Comparison of ENCODE assay signal across 17 cellular contexts in genomic region chr14:50351016-50351415, GRCh38. TPM values are rescaled to one million over a fixed set of nuclear protein-coding genes. Genes with fewer than 3 reads are reported as not detected.
A peak's percentile ranks its signal among the peaks of the same experiment; 100 is the strongest.
DNase-seq lines count a peak whose midpoint lies in the region; ATAC-seq and TF ChIP-seq lines count a peak whose summit lies in the region.
"Had no signal": no experiment of that assay in that cellular context is flagged by ENCODE, and none has a peak within 500 bp of the region (broad histone marks: within the 10 kb centered on the region; RNA-seq: fewer than 3 reads in every experiment).

No MANE protein-coding gene starts in this region.

- no peak for TF ChIP-seq CTCF in HFFc6 (IDR thresholded peaks at IDR 0.05)
- TF ChIP-seq CTCF in glutamatergic neuron (IDR thresholded peaks at IDR 0.05; ENCODE audit: partially characterized antibody, unreplicated experiment) = no peak

- H3K9me3 Mint-ChIP-seq in HFFc6 (no peaks in the 10 kb centered on the region), glutamatergic neuron (ENCODE audit: unreplicated experiment) (no peaks in the 10 kb centered on the region)
- H3K9me3 Mint-ChIP-seq: activated CD4-positive, alpha-beta T cell treated with anti-CD3 and anti-CD28 coated beads, Interleukin-2, amount 10 ng/mL, durations not matched to agents 7 days and 5 days; stimulated activated naive CD8-positive, alpha-beta T cell treated with anti-CD3 and anti-CD28 coated beads, Interleukin-15, Interleukin-2, amounts not matched to agents 100 ng/mL and 50 ng/mL, for 24 hours had no signal

- peaks cover 2% of the 10 kb centered on the region; the same call in 1 of the 2 replicates for H3K36me3 Mint-ChIP-seq in HFFc6 (ENCODE audit: low read depth)
- H3K36me3 Mint-ChIP-seq in glutamatergic neuron (ENCODE audit: unreplicated experiment) = no peaks in the 10 kb centered on the region

- H3K27me3 Mint-ChIP-seq in HFFc6 (ENCODE audit: insufficient read depth) (no peaks in the 10 kb centered on the region), glutamatergic neuron (ENCODE audit: unreplicated experiment) (no peaks in the 10 kb centered on the region)
- H3K27me3 Mint-ChIP-seq: activated CD4-positive, alpha-beta T cell treated with anti-CD3 and anti-CD28 coated beads, Interleukin-2, amount 10 ng/mL, durations not matched to agents 7 days and 5 days; stimulated activated naive CD8-positive, alpha-beta T cell treated with anti-CD3 and anti-CD28 coated beads, Interleukin-15, Interleukin-2, amounts not matched to agents 100 ng/mL and 50 ng/mL, for 24 hours had no signal

- H3K4me1 Mint-ChIP-seq in HFFc6 (ENCODE audit: low read depth) (peaks cover 58% of the 10 kb centered on the region), glutamatergic neuron (ENCODE audit: low read depth, unreplicated experiment) (peaks cover 7% of the 10 kb centered on the region)
- H3K4me1 Mint-ChIP-seq: activated CD4-positive, alpha-beta T cell treated with anti-CD3 and anti-CD28 coated beads, Interleukin-2, amount 10 ng/mL, durations not matched to agents 7 days and 5 days had no signal

- peak; percentile 48 for DNase-seq in AG08395 (ENCODE audit: low spot score)
- peak; percentile 17 for DNase-seq in HFFc6
- DNase-seq in amniotic epithelial cell (ENCODE audit: low read depth) = peak; percentile 65
- no peak for DNase-seq in glutamatergic neuron
- no peak for DNase-seq in NCI-H1417 treated with DMSO at 0.1 percent for 48 hours (lab: John Stamatoyannopoulos, UW)
- DNase-seq in NCI-H2171 (lab: John Stamatoyannopoulos, UW) = no peak
- DNase-seq: activated CD4-positive, alpha-beta T cell treated with anti-CD3 and anti-CD28 coated beads, Interleukin-2, amount 10 ng/mL, durations not matched to agents 7 days and 5 days; activated naive CD4-positive, alpha-beta T cell treated with anti-CD3 and anti-CD28 coated beads, Interleukin-2, amount 50 U/mL, for 16 hours; activated T-cell treated with anti-CD3 and anti-CD28 coated beads for 4 hours; DMS79 treated with DMSO at 0.1 percent for 48 hours; sigmoid colon; SK-N-SH; stimulated activated CD4-positive, alpha-beta T cell treated with anti-CD3 and anti-CD28 coated beads, Interleukin-1b, Interleukin-23, amount 100 ng/mL, for 48 hours; transverse colon had no signal

- no peak for ATAC-seq in HG02763 (IDR thresholded peaks at IDR 0.05; ENCODE audit: unreplicated experiment)
- ATAC-seq in HG03457 (IDR thresholded peaks at IDR 0.05; ENCODE audit: unreplicated experiment) = no peak

- peak overlapping the region; percentile 15; the same call in 1 of the 2 replicates for H3K27ac Mint-ChIP-seq in HFFc6
- peak overlapping the region; percentile 21 for H3K27ac Mint-ChIP-seq in glutamatergic neuron (ENCODE audit: unreplicated experiment)
- H3K27ac Mint-ChIP-seq: activated CD4-positive, alpha-beta T cell treated with anti-CD3 and anti-CD28 coated beads, Interleukin-2, amount 10 ng/mL, durations not matched to agents 7 days and 5 days; stimulated activated naive CD8-positive, alpha-beta T cell treated with anti-CD3 and anti-CD28 coated beads, Interleukin-15, Interleukin-2, amounts not matched to agents 100 ng/mL and 50 ng/mL, for 24 hours had no signal

- no peak overlapping the region; the same call in 1 of the 2 replicates for H3K4me3 Mint-ChIP-seq in HFFc6
- H3K4me3 Mint-ChIP-seq in glutamatergic neuron (ENCODE audit: unreplicated experiment) = no peak overlapping the region
- H3K4me3 Mint-ChIP-seq: activated CD4-positive, alpha-beta T cell treated with anti-CD3 and anti-CD28 coated beads, Interleukin-2, amount 10 ng/mL, durations not matched to agents 7 days and 5 days; stimulated activated naive CD8-positive, alpha-beta T cell treated with anti-CD3 and anti-CD28 coated beads, Interleukin-15, Interleukin-2, amounts not matched to agents 100 ng/mL and 50 ng/mL, for 24 hours had no signal

RNA-seq across cellular contexts. Expression of gene DMAC2L, which starts 38.9 kb away (rescaled TPM):
- 10 to 100 TPM; 10.6 to 14.5 (median 12.1) TPM for total RNA-seq in HFFc6 (2021; fragmentation: NEBNext Ultra II Directional; extraction: Animal tissue kit (Norgen Biotek cat#: 25700))
- 22.7 TPM for total RNA-seq in glutamatergic neuron (ENCODE audit: unreplicated experiment)

RNA-seq across cellular contexts. Expression of gene L2HGDH, which starts 39.0 kb away (rescaled TPM):
- 1 to 10 TPM; 3.1 to 5.2 (median 3.4) TPM for total RNA-seq in HFFc6 (2021; fragmentation: NEBNext Ultra II Directional; extraction: Animal tissue kit (Norgen Biotek cat#: 25700))
- 6.7 TPM for total RNA-seq in glutamatergic neuron (ENCODE audit: unreplicated experiment)

RNA-seq across cellular contexts. Expression of gene CDKL1, which starts 45.7 kb away (rescaled TPM):
- 1 to 10 TPM; 4.4 to 8.0 (median 6.2) TPM for total RNA-seq in HFFc6 (2021; fragmentation: NEBNext Ultra II Directional; extraction: Animal tissue kit (Norgen Biotek cat#: 25700))
- total RNA-seq in glutamatergic neuron (ENCODE audit: unreplicated experiment) = 3.4 TPM

Comparison
In these comparisons a context has a peak if more than half of its experiments do, and no peak if none do; other contexts are left out.
1. DNase-seq: peak in AG08395 (single experiment), HFFc6 (single experiment) and amniotic epithelial cell (single experiment); none in glutamatergic neuron (single experiment), NCI-H1417 treated with DMSO at 0.1 percent for 48 hours (single experiment) and NCI-H2171 (single experiment).